Comparison of ENCODE assay signal across 20 cellular contexts in the genomic region with DNA sequence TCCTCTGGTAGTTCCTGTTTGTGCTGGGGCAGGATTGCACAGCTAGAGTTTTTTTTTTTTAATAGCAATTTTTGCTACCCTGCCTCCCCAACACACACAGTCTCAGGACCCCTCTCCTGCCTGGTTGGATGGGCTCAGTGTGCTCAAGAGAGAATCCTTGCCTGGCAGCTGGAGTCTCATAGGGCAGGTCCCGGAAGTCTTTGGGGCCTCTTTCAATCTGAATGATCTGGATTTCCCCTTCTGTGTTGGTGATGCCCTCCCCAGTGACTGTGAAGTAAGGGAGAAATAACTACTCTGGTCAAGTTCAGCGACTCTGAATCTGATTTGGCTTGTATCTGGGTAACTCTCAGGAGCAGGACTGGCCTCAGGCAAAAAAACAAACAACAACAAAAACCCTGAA.
DNase-seq lines count a peak whose midpoint lies in the region; ATAC-seq, FAIRE-seq and TF ChIP-seq lines count a peak whose summit lies in the region.
"Had no signal": no experiment of that assay in that cellular context is flagged by ENCODE, and none has a peak within 500 bp of the region (broad histone marks: within the 10 kb centered on the region; RNA-seq: fewer than 3 reads in every experiment).

No MANE protein-coding gene starts in this region.

- no peak overlapping the region for H3K27ac ChIP-seq in pancreas
- H3K27ac ChIP-seq: breast epithelium, tibial artery had no signal

- no peaks in the 10 kb centered on the region for H3K4me1 Mint-ChIP-seq in T-helper 2 cell treated with Interferon-gamma antibody and Interleukin-4, amounts not matched to agents 5 μg/mL and 100 μg/mL, for 36 hours (ENCODE audit: low read depth)
- H3K4me1 Mint-ChIP-seq: natural killer cell had no signal

- H3K4me3 Mint-ChIP-seq in T-helper 2 cell treated with Interferon-gamma antibody and Interleukin-4, amounts not matched to agents 5 μg/mL and 100 μg/mL, for 36 hours = no peak overlapping the region
- H3K4me3 Mint-ChIP-seq: natural killer cell had no signal

- WGBS in pancreas, 2 donors = 50 to 63% methylated on average over 2 of the region's 2 CpGs

- intact Hi-C loops in pancreas (cut with DNase I) = no loop called here

- H3K27me3 Mint-ChIP-seq in T-helper 2 cell treated with Interferon-gamma antibody and Interleukin-4, amounts not matched to agents 5 μg/mL and 100 μg/mL, for 36 hours (ENCODE audit: low read depth) = no peaks in the 10 kb centered on the region

- no peak overlapping the region for H3K27ac Mint-ChIP-seq in T-helper 2 cell treated with Interferon-gamma antibody and Interleukin-4, amounts not matched to agents 5 μg/mL and 100 μg/mL, for 36 hours
- H3K27ac Mint-ChIP-seq: natural killer cell had no signal

- no peak for FAIRE-seq in pancreas (lab: Jason Lieb, UNC)

- H3K4me1 ChIP-seq in pancreas = no peaks in the 10 kb centered on the region
- H3K4me1 ChIP-seq: breast epithelium, tibial artery had no signal

- DNase-seq in pancreas (no peak), Kasumi-1 (lab: John Stamatoyannopoulos, UW) (no peak), MG63 (no peak)
- DNase-seq in T-helper 2 cell treated with Interferon-gamma antibody and Interleukin-4, amounts not matched to agents 5 μg/mL and 100 μg/mL, for 36 hours (ENCODE audit: low spot score) = no peak
- DNase-seq: activated CD8-positive, alpha-beta memory T cell treated with anti-CD3 and anti-CD28 coated beads, Interleukin-2, amount 50 U/mL, for 4 hours; activated naive CD4-positive, alpha-beta T cell treated with anti-CD3 and anti-CD28 coated beads, Interleukin-2, amount 50 U/mL, for 16 hours; left ventricle myocardium superior; natural killer cell; NCI-H1105 treated with DMSO at 0.1 percent for 48 hours; NCI-H446 treated with DMSO at 0.1 percent for 48 hours; right cardiac atrium; stimulated activated CD4-positive, alpha-beta T cell treated with anti-CD3 and anti-CD28 coated beads, Interleukin-1b, Interleukin-23, amount 100 ng/mL, for 48 hours; stimulated activated CD8-positive, alpha-beta memory T cell treated with anti-CD3 and anti-CD28 coated beads, Interleukin-4, amount 100 ng/mL, for 48 hours; tibial artery had no signal

- H3K9me3 ChIP-seq in pancreas (no peaks in the 10 kb centered on the region), MG63 (no peaks in the 10 kb centered on the region)
- H3K9me3 ChIP-seq: breast epithelium, tibial artery had no signal

- no peaks in the 10 kb centered on the region for H3K36me3 Mint-ChIP-seq in T-helper 2 cell treated with Interferon-gamma antibody and Interleukin-4, amounts not matched to agents 5 μg/mL and 100 μg/mL, for 36 hours (ENCODE audit: low read depth)

- peaks cover 13% of the 10 kb centered on the region for H3K9me3 Mint-ChIP-seq in T-helper 2 cell treated with Interferon-gamma antibody and Interleukin-4, amounts not matched to agents 5 μg/mL and 100 μg/mL, for 36 hours

- ATAC-seq in GM18502 (IDR thresholded peaks at IDR 0.05; ENCODE audit: poor library complexity, unreplicated experiment) (peak; percentile 85), GM19452 (IDR thresholded peaks at IDR 0.05; ENCODE audit: unreplicated experiment) (peak; percentile 65), HG02678 (IDR thresholded peaks at IDR 0.05; ENCODE audit: unreplicated experiment) (peak; percentile 79), HG03460 (IDR thresholded peaks at IDR 0.05; ENCODE audit: unreplicated experiment) (peak; percentile 84), pancreas (no peak)
- ATAC-seq: left ventricle myocardium superior, natural killer cell, Panc1, right cardiac atrium had no signal

- H3K27me3 ChIP-seq in pancreas = no peaks in the 10 kb centered on the region
- H3K27me3 ChIP-seq in MG63 = no peaks in the 10 kb centered on the region
- H3K27me3 ChIP-seq: breast epithelium, tibial artery had no signal

- no peak for TF ChIP-seq CTCF in pancreas (IDR thresholded peaks at IDR 0.05)

- H3K36me3 ChIP-seq in pancreas (no peaks in the 10 kb centered on the region), MG63 (no peaks in the 10 kb centered on the region)
- H3K36me3 ChIP-seq: breast epithelium, tibial artery had no signal

- H3K4me3 ChIP-seq in pancreas (no peak overlapping the region), MG63 (no peak overlapping the region)
- H3K4me3 ChIP-seq: breast epithelium, tibial artery had no signal

Comparison
In these comparisons a context has a peak if more than half of its experiments do, and no peak if none do; other contexts are left out.
1. ATAC-seq: peak in GM18502 (single experiment), GM19452 (single experiment), HG02678 (single experiment) and HG03460 (single experiment); none in pancreas (0 of 4).